ENCODE assay signal across 22 cellular contexts in the genomic region with DNA sequence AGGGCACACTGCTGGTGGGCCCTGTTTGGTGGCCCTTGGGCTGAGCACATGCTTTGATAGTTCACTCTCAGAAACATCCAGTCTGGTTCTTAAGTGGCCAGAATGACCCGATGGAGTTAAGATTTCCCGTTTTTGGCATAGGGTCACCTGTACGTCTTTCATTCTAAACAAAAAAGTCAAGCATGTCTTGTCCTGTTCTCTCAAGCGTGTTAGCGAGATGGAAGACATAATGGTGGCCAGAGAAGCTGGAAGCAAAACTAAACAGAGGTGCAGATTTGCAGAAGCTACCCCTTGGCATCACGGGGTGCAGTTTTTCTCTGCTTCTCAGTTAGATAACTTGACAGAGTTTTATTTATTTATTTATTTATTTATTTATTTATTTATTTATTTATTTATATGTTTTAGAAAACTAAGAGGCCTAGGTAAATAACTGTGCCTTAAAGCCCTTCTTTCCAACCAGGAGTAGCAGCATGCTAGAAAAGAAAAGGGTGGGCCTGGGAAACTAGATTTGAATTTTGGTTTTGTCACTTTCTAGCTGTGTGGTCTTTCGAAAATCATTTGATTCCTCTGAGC.
DNase-seq lines count a peak whose midpoint lies in the region; ATAC-seq, FAIRE-seq and TF ChIP-seq lines count a peak whose summit lies in the region.
"Had no signal": no experiment of that assay in that cellular context is flagged by ENCODE, and none has a peak within 500 bp of the region (broad histone marks: within the 10 kb centered on the region; RNA-seq: fewer than 3 reads in every experiment).

No MANE protein-coding gene starts in this region.

- H3K9me2 ChIP-seq in MM.1S (replicated peaks; ENCODE audit: insufficient read depth, low read length), result no peaks in the 10 kb centered on the region
- H3K9me2 ChIP-seq: SK-N-SH had no signal

- H3K27ac ChIP-seq in MM.1S (ENCODE audit: low read length) (peak overlapping the region; percentile 68; the same call in 1 of the 2 replicates), gastrocnemius medialis (peak overlapping the region; percentile 54 to 66 (median 62)), coronary artery (no peak overlapping the region)
- H3K27ac ChIP-seq: cardiac muscle cell, tibial nerve had no signal

- H3K79me2 ChIP-seq in MM.1S (ENCODE audit: low read length), result peaks cover 62% of the 10 kb centered on the region

- H3K27me3 ChIP-seq in MM.1S (replicated peaks; ENCODE audit: insufficient read depth, low read length) (no peaks in the 10 kb centered on the region), gastrocnemius medialis (no peaks in the 10 kb centered on the region)
- H3K27me3 ChIP-seq: cardiac muscle cell, heart left ventricle, tibial nerve had no signal

- intact Hi-C loops in gastrocnemius medialis (cut with DNase I; ENCODE audit: low total_unique reads), result no loop called here

- DNase-seq in GM12892 (ENCODE audit: insufficient read length), result no peak
- DNase-seq in MM.1S, result no peak
- DNase-seq in endothelial cell (ENCODE audit: low spot score), result no peak
- no peak for DNase-seq in gastrocnemius medialis
- no peak for DNase-seq in NCI-H2081 (lab: John Stamatoyannopoulos, UW)
- DNase-seq in coronary artery (ENCODE audit: low spot score), result no peak
- DNase-seq in T-helper 1 cell, result no peak
- DNase-seq: activated naive CD4-positive, alpha-beta T cell treated with anti-CD3 and anti-CD28 coated beads for 36 hours; activated T-cell treated with anti-CD3 and anti-CD28 coated beads, Interleukin-2, amount 50 U/mL, for 1 hour; anterior cingulate cortex; heart left ventricle; left colon; NCI-H1417; SK-N-SH; T-helper 9 cell had no signal

- H3K9ac ChIP-seq in MM.1S (ENCODE audit: low read length), result peak overlapping the region; percentile 2; the same call in 1 of the 2 replicates
- H3K9ac ChIP-seq: SK-N-SH had no signal

- H3K27ac Mint-ChIP-seq in endothelial cell (ENCODE audit: unreplicated experiment), result no peak overlapping the region
- H3K27ac Mint-ChIP-seq: activated naive CD4-positive, alpha-beta T cell treated with anti-CD3 and anti-CD28 coated beads for 36 hours; mesothelial cell of epicardium; progenitor cell of endocrine pancreas; stimulated activated naive CD8-positive, alpha-beta T cell treated with anti-CD3 and anti-CD28 coated beads, Interleukin-15, Interleukin-2, amounts not matched to agents 100 ng/mL and 50 ng/mL, for 24 hours had no signal

- no peak overlapping the region for H2AFZ ChIP-seq in MM.1S (ENCODE audit: low read length)

- H3K4me3 Mint-ChIP-seq in endothelial cell (ENCODE audit: unreplicated experiment), result peak overlapping the region; percentile 44
- H3K4me3 Mint-ChIP-seq: activated naive CD4-positive, alpha-beta T cell treated with anti-CD3 and anti-CD28 coated beads for 36 hours; mesothelial cell of epicardium; neural crest cell; stimulated activated naive CD8-positive, alpha-beta T cell treated with anti-CD3 and anti-CD28 coated beads, Interleukin-15, Interleukin-2, amounts not matched to agents 100 ng/mL and 50 ng/mL, for 24 hours had no signal

- peak; percentile 53 for FAIRE-seq in GM12892 (lab: Jason Lieb, UNC)

- ATAC-seq in gastrocnemius medialis (no peak), GM18519 (IDR thresholded peaks at IDR 0.05; ENCODE audit: low FRiP score, unreplicated experiment) (no peak)
- ATAC-seq: left colon had no signal

- H3K4me1 ChIP-seq in MM.1S (ENCODE audit: low read length) (peaks cover 43% of the 10 kb centered on the region), gastrocnemius medialis (peaks cover 16 to 17% of the 10 kb centered on the region in 2 donors)

- no peaks in the 10 kb centered on the region for H3K9me3 Mint-ChIP-seq in endothelial cell (ENCODE audit: unreplicated experiment)
- H3K9me3 Mint-ChIP-seq: activated naive CD4-positive, alpha-beta T cell treated with anti-CD3 and anti-CD28 coated beads for 36 hours; mesothelial cell of epicardium; neural crest cell; stimulated activated naive CD8-positive, alpha-beta T cell treated with anti-CD3 and anti-CD28 coated beads, Interleukin-15, Interleukin-2, amounts not matched to agents 100 ng/mL and 50 ng/mL, for 24 hours had no signal

- no peaks in the 10 kb centered on the region for H4K20me1 ChIP-seq in MM.1S (ENCODE audit: insufficient read depth, low read length)

- peaks cover 30% of the 10 kb centered on the region for H3K4me1 Mint-ChIP-seq in endothelial cell (ENCODE audit: unreplicated experiment)

- peaks cover 26% of the 10 kb centered on the region for H3K36me3 Mint-ChIP-seq in endothelial cell (ENCODE audit: low read depth, unreplicated experiment)

- H3K36me3 ChIP-seq in MM.1S (replicated peaks; ENCODE audit: insufficient read depth, low read length) (no peaks in the 10 kb centered on the region), gastrocnemius medialis (no peaks in the 10 kb centered on the region)
- H3K36me3 ChIP-seq: cardiac muscle cell had no signal

- H3K4me3 ChIP-seq in MM.1S (ENCODE audit: low read length) (no peak overlapping the region), gastrocnemius medialis (no peak overlapping the region), coronary artery (no peak overlapping the region)
- H3K4me3 ChIP-seq: cardiac muscle cell, heart left ventricle, tibial nerve had no signal

- peak overlapping the region; percentile 59 for H3K4me2 ChIP-seq in MM.1S (ENCODE audit: low read depth, low read length)
- H3K4me2 ChIP-seq: SK-N-SH had no signal

- TF ChIP-seq CTCF in MM.1S (IDR thresholded peaks at IDR 0.05; ENCODE audit: low read length) (no peak), endothelial cell (IDR thresholded peaks at IDR 0.05; ENCODE audit: unreplicated experiment) (no peak), gastrocnemius medialis (IDR thresholded peaks at IDR 0.05 in 4 of 5, conservative IDR thresholded peaks at IDR 0.05 in 1 of 5) (no peak), coronary artery (IDR thresholded peaks at IDR 0.05) (no peak)

- H3F3A ChIP-seq in MM.1S (ENCODE audit: insufficient read depth, low read length), result peaks cover 52% of the 10 kb centered on the region

- in situ Hi-C loops in gastrocnemius medialis (cut with MboI; ENCODE audit: low sequenced_read_pairs in 4 of 4), result no loop called here

- no peaks in the 10 kb centered on the region for H3K9me3 ChIP-seq in MM.1S (replicated peaks; ENCODE audit: insufficient read depth, low read length)
- H3K9me3 ChIP-seq in gastrocnemius medialis, result no peaks in the 10 kb centered on the region
- H3K9me3 ChIP-seq: heart left ventricle, SK-N-SH, tibial nerve had no signal

- H3K27me3 Mint-ChIP-seq in endothelial cell (ENCODE audit: unreplicated experiment), result peaks cover 3% of the 10 kb centered on the region
- H3K27me3 Mint-ChIP-seq: progenitor cell of endocrine pancreas; stimulated activated naive CD8-positive, alpha-beta T cell treated with anti-CD3 and anti-CD28 coated beads, Interleukin-15, Interleukin-2, amounts not matched to agents 100 ng/mL and 50 ng/mL, for 24 hours had no signal

- TF ChIP-seq POLR2A in GM12892 (IDR thresholded peaks at IDR 0.05; ENCODE audit: low read depth, low read length) (no peak), gastrocnemius medialis (IDR thresholded peaks at IDR 0.05) (no peak)

Comparison
In these comparisons a context has a peak if more than half of its experiments do, and no peak if none do; other contexts are left out.
1. H3K27ac ChIP-seq: peak in MM.1S (single experiment) and gastrocnemius medialis (4 of 4); none in coronary artery (0 of 2).